9 cellular contexts compared by ENCODE assay signal in genomic region chr10:101032637-101033201, GRCh38. TPM values are rescaled to one million over a fixed set of nuclear protein-coding genes. Genes with fewer than 3 reads are reported as not detected.
DNase-seq lines count a peak whose midpoint lies in the region; TF ChIP-seq lines count a peak whose summit lies in the region.
"Had no signal": no experiment of that assay in that cellular context is flagged by ENCODE, and none has a peak within 500 bp of the region (broad histone marks: within the 10 kb centered on the region; RNA-seq: fewer than 3 reads in every experiment).

No MANE protein-coding gene starts in this region.

- peak; percentile 33 to 73; a peak in 2 of 4 replicates for TF ChIP-seq EP300 in SK-N-SH (IDR thresholded peaks at IDR 0.05; ENCODE audit: borderline replicate concordance in 1 of 2, low read depth in 1 of 2, low read length in 1 of 2)

- no peak for TF ChIP-seq RAD21 in SK-N-SH (IDR thresholded peaks at IDR 0.05; ENCODE audit: low read length)

- H3K9me3 ChIP-seq in BLaER1 treated with 17β-estradiol and CSF1 and Interleukin-3, amounts not matched to agents 10 nM and 100 nM (replicated peaks in 1 of 11) = no peaks in the 10 kb centered on the region
- H3K9me3 ChIP-seq in SK-N-SH = no peaks in the 10 kb centered on the region
- no peaks in the 10 kb centered on the region for H3K9me3 ChIP-seq in right atrium auricular region
- no peaks in the 10 kb centered on the region for H3K9me3 ChIP-seq in prostate gland
- H3K9me3 ChIP-seq in vagina = no peaks in the 10 kb centered on the region

- TF ChIP-seq POLR2A in prostate gland (IDR thresholded peaks at IDR 0.05) = no peak
- TF ChIP-seq POLR2A in vagina (IDR thresholded peaks at IDR 0.05) = no peak

- intact Hi-C loops in prostate gland (cut with DNase I) = loop anchor here (5.0 kb wide), 1 partner anchor 35 kb away; no protein-coding TSS in a partner anchor
- intact Hi-C loops in vagina (cut with DNase I) = no loop called here

- peak overlapping the region; percentile 66 to 90 (median 72) for H3K4me3 ChIP-seq in BLaER1 treated with 17β-estradiol and CSF1 and Interleukin-3, amounts not matched to agents 10 nM and 100 nM
- peak overlapping the region; percentile 48 for H3K4me3 ChIP-seq in HFF-Myc (replicated peaks; ENCODE audit: low read depth, low read length)
- peak overlapping the region; percentile 84 to 98 for H3K4me3 ChIP-seq in SK-N-SH (ENCODE audit: low read depth in 2 of 2, low read length in 1 of 2)
- peak overlapping the region; percentile 77 to 89 for H3K4me3 ChIP-seq in right atrium auricular region
- H3K4me3 ChIP-seq in prostate gland = peak overlapping the region; percentile 70 to 75
- H3K4me3 ChIP-seq in vagina = peak overlapping the region; percentile 66 to 89

- H3K9me2 ChIP-seq in SK-N-SH = no peaks in the 10 kb centered on the region

- CTCF ChIA-PET in SK-N-SH (lab: Yijun Ruan, JAX) = interaction anchor here (0.8 to 15.0 kb wide), 9 partner anchors 8 to 144 kb away, joined by 3 to 198 read pairs (median 12); partner anchors contain the start of genes KAZALD1 and LZTS2

- peaks cover 28 to 34% (median 32%) of the 10 kb centered on the region in 11 experiments for H3K36me3 ChIP-seq in BLaER1 treated with 17β-estradiol and CSF1 and Interleukin-3, amounts not matched to agents 10 nM and 100 nM
- peaks cover 27 to 32% of the 10 kb centered on the region in 2 experiments for H3K36me3 ChIP-seq in SK-N-SH (replicated peaks in 1 of 2; ENCODE audit: control insufficient read depth in 1 of 2, insufficient read depth in 2 of 2, low read length in 1 of 2)
- H3K36me3 ChIP-seq in right atrium auricular region = peaks cover 32% of the 10 kb centered on the region
- peaks cover 0 to 4% of the 10 kb centered on the region in 2 donors for H3K36me3 ChIP-seq in prostate gland
- H3K36me3 ChIP-seq in vagina = peaks cover 0 to 34% of the 10 kb centered on the region in 2 donors

- H3K27me3 ChIP-seq in BLaER1 treated with 17β-estradiol and CSF1 and Interleukin-3, amounts not matched to agents 10 nM and 100 nM = no peaks in the 10 kb centered on the region
- no peaks in the 10 kb centered on the region for H3K27me3 ChIP-seq in SK-N-SH (ENCODE audit: insufficient read depth)
- H3K27me3 ChIP-seq in right atrium auricular region = no peaks in the 10 kb centered on the region
- H3K27me3 ChIP-seq in prostate gland (replicated peaks; ENCODE audit: insufficient read depth) = no peaks in the 10 kb centered on the region
- no peaks in the 10 kb centered on the region for H3K27me3 ChIP-seq in vagina

- DNase-seq in HFF-Myc (ENCODE audit: extremely low read depth, low read depth) = peak; percentile 85
- peak; percentile 83 for DNase-seq in SK-N-SH
- peak; percentile 83 for DNase-seq in amniotic epithelial cell (ENCODE audit: low read depth)
- DNase-seq in right atrium auricular region (ENCODE audit: low spot score) = peak; percentile 87
- DNase-seq in prostate gland (ENCODE audit: low spot score) = no peak
- no peak for DNase-seq in vagina (ENCODE audit: extremely low spot score in 2 of 2)
- no peak for DNase-seq in DMS153 (lab: John Stamatoyannopoulos, UW)

- TF ChIP-seq CTCF in HFF-Myc (IDR thresholded peaks at IDR 0.05; ENCODE audit: low read depth, low read length, missing control alignments) = no peak
- TF ChIP-seq CTCF in SK-N-SH (IDR thresholded peaks at IDR 0.05) = no peak
- no peak for TF ChIP-seq CTCF in right atrium auricular region (IDR thresholded peaks at IDR 0.05)
- no peak for TF ChIP-seq CTCF in prostate gland (IDR thresholded peaks at IDR 0.05)
- TF ChIP-seq CTCF in vagina (IDR thresholded peaks at IDR 0.05) = no peak

- H3K4me2 ChIP-seq in BLaER1 treated with 17β-estradiol and CSF1 and Interleukin-3, amounts not matched to agents 10 nM and 100 nM = peak overlapping the region; percentile 95 to 99 (median 98)
- H3K4me2 ChIP-seq in SK-N-SH = peak overlapping the region; percentile 94
- H3K4me2 ChIP-seq: KMS-11 had no signal

- peaks cover 47% of the 10 kb centered on the region for H3K79me2 ChIP-seq in SK-N-SH (ENCODE audit: insufficient read depth)

- no peak overlapping the region for H2AFZ ChIP-seq in SK-N-SH (ENCODE audit: low read depth)

- H3K9ac ChIP-seq in BLaER1 treated with 17β-estradiol and CSF1 and Interleukin-3, amounts not matched to agents 10 nM and 100 nM = peak overlapping the region; percentile 73 to 94 (median 83)
- peak overlapping the region; percentile 96 for H3K9ac ChIP-seq in SK-N-SH
- H3K9ac ChIP-seq: KMS-11 had no signal

- H3K4me1 ChIP-seq in BLaER1 treated with 17β-estradiol and CSF1 and Interleukin-3, amounts not matched to agents 10 nM and 100 nM = peaks cover 56 to 69% (median 58%) of the 10 kb centered on the region in 10 experiments
- H3K4me1 ChIP-seq in SK-N-SH (ENCODE audit: control insufficient read depth in 1 of 2, insufficient read depth in 2 of 2, low read depth in 1 of 2, low read length in 1 of 2) (peaks cover 7 to 40% of the 10 kb centered on the region in 2 experiments; a peak in 2 of 4 replicates), right atrium auricular region (peaks cover 0 to 20% of the 10 kb centered on the region in 2 donors), prostate gland (replicated peaks) (peaks cover 16% of the 10 kb centered on the region), vagina (peaks cover 45% of the 10 kb centered on the region)

- WGBS in SK-N-SH (ENCODE audit: low lambda C conversion rate) = 2% methylated on average over 6 of the region's 6 CpGs
- WGBS in prostate gland = 7% methylated on average over 6 of the region's 6 CpGs

- peaks cover 5 to 54% (median 21%) of the 10 kb centered on the region in 11 experiments; a peak in 16 of 22 replicates for H4K20me1 ChIP-seq in BLaER1 treated with 17β-estradiol and CSF1 and Interleukin-3, amounts not matched to agents 10 nM and 100 nM
- H4K20me1 ChIP-seq in SK-N-SH (ENCODE audit: insufficient read depth) = peaks cover 39% of the 10 kb centered on the region

- POLR2A ChIA-PET in SK-N-SH (lab: Yijun Ruan, JAX) = interaction anchor here (0.7 to 2.7 kb wide), 2 partner anchors 10 to 33 kb away, joined by 4 to 16 read pairs; partner anchors contain the start of gene LZTS2

- H3K27ac ChIP-seq in BLaER1 treated with 17β-estradiol and CSF1 and Interleukin-3, amounts not matched to agents 10 nM and 100 nM = peak overlapping the region; percentile 75 to 93 (median 88)
- peak overlapping the region; percentile 98 to 99 for H3K27ac ChIP-seq in SK-N-SH (ENCODE audit: low read depth in 2 of 2, low read length in 1 of 2)
- H3K27ac ChIP-seq in right atrium auricular region = peak overlapping the region; percentile 99 to 100
- peak overlapping the region; percentile 97 for H3K27ac ChIP-seq in prostate gland
- H3K27ac ChIP-seq in vagina = peak overlapping the region; percentile 100
- H3K27ac ChIP-seq: KMS-11 had no signal

- peaks cover 20% of the 10 kb centered on the region for H3F3A ChIP-seq in SK-N-SH (replicated peaks; ENCODE audit: insufficient read depth)

TF ChIP-seq in SK-N-SH, 30 proteins besides CTCF, POLR2A, EP300 and RAD21 (continues in another document):
- TF ChIP-seq TCF12 (IDR thresholded peaks at IDR 0.05) = peak; percentile 81
- no peak for TF ChIP-seq USF2 (IDR thresholded peaks at IDR 0.05; ENCODE audit: borderline replicate concordance, low read depth, low read length)
- peak; percentile 39; the same call in 1 of the 2 replicates for TF ChIP-seq YY1 (IDR thresholded peaks at IDR 0.05; ENCODE audit: low read depth)
- TF ChIP-seq MEF2A (IDR thresholded peaks at IDR 0.05; ENCODE audit: borderline replicate concordance, low read depth) = no peak
- TF ChIP-seq GATA2 (CRISPR knock-in tag; IDR thresholded peaks at IDR 0.05) = peak; percentile 96
- no peak for TF ChIP-seq ELF1 (IDR thresholded peaks at IDR 0.05)
- peak; percentile 95 for TF ChIP-seq MXI1 (IDR thresholded peaks at IDR 0.05; ENCODE audit: low read depth, low read length)
- TF ChIP-seq RXRA (IDR thresholded peaks at IDR 0.05; ENCODE audit: borderline replicate concordance, low read depth) = no peak
- TF ChIP-seq FOSL2 (IDR thresholded peaks at IDR 0.05; ENCODE audit: borderline replicate concordance, low read depth) = peak; percentile 66
- peak; percentile 64 for TF ChIP-seq POLR2AphosphoS5 (IDR thresholded peaks at IDR 0.05; ENCODE audit: low read depth, low read length)
- no peak for TF ChIP-seq NRF1 (IDR thresholded peaks at IDR 0.05; ENCODE audit: low read depth, low read length)

RNA-seq across cellular contexts. Expression of gene SFXN3, which starts 1.7 kb away (rescaled TPM):
- 142 and 229 TPM in 2 replicates for polyA plus RNA-seq in SK-N-SH (2012; rRNA removed)
- 44.8 and 65.6 TPM in 2 replicates for polyA plus RNA-seq in SK-N-SH (2012; cell fraction: cytosol; rRNA removed)
- 1,157 and 1,277 TPM in 2 replicates for polyA plus RNA-seq in SK-N-SH (2012; cell fraction: nucleus; rRNA removed)
- 10 to 100 TPM; 16.4 to 42.9 TPM for total RNA-seq in right atrium auricular region
- 10 to 100 TPM; 20.7 to 65.4 TPM for total RNA-seq in prostate gland
- total RNA-seq in vagina = 95.0 TPM

RNA-seq across cellular contexts. Expression of gene PDZD7, which starts 1.8 kb away (rescaled TPM):
- 1.9 and 2.3 TPM in 2 replicates for polyA plus RNA-seq in SK-N-SH (2012; rRNA removed)
- 0.95 and 1.5 TPM in 2 replicates for polyA plus RNA-seq in SK-N-SH (2012; cell fraction: cytosol; rRNA removed)
- 5.4 and 6.8 TPM in 2 replicates for polyA plus RNA-seq in SK-N-SH (2012; cell fraction: nucleus; rRNA removed)
- total RNA-seq in right atrium auricular region (1 to 10 TPM in 1 of 2 donors, under 1 TPM in 1; 0.59 to 1.3 TPM), prostate gland (1 to 10 TPM in 1 of 2 donors, under 1 TPM in 1; 0.82 to 1.5 TPM), vagina (1.5 TPM)

RNA-seq across cellular contexts. Expression of gene KAZALD1, which starts 29.1 kb away (rescaled TPM):
- polyA plus RNA-seq in SK-N-SH (2012; rRNA removed) = 1.9 and 3.0 TPM in 2 replicates
- 0.84 and 1.4 TPM in 2 replicates for polyA plus RNA-seq in SK-N-SH (2012; cell fraction: cytosol; rRNA removed)
- 6.2 and 8.4 TPM in 2 replicates for polyA plus RNA-seq in SK-N-SH (2012; cell fraction: nucleus; rRNA removed)
- total RNA-seq in right atrium auricular region = 1 to 10 TPM; 7.0 to 7.5 TPM
- total RNA-seq in prostate gland = 10 to 100 TPM in 1 of 2 donors, 1 to 10 TPM in 1; 9.8 to 24.4 TPM
- total RNA-seq in vagina = 4.2 TPM

RNA-seq across cellular contexts. Expression of gene LZTS2, which starts 33.1 kb away (rescaled TPM):
- 50.6 and 52.2 TPM in 2 replicates for polyA plus RNA-seq in SK-N-SH (2012; rRNA removed)
- polyA plus RNA-seq in SK-N-SH (2012; cell fraction: cytosol; rRNA removed) = 18.5 and 31.3 TPM in 2 replicates
- 105 and 145 TPM in 2 replicates for polyA plus RNA-seq in SK-N-SH (2012; cell fraction: nucleus; rRNA removed)
- total RNA-seq in right atrium auricular region (10 to 100 TPM; 40.0 to 71.0 TPM), prostate gland (100 to 1,000 TPM; 108 to 189 TPM), vagina (99.4 TPM)

RNA-seq across cellular contexts. Expression of gene TWNK, which starts 45.4 kb away (rescaled TPM):
- polyA plus RNA-seq in SK-N-SH (2012; rRNA removed) = 16.4 and 20.0 TPM in 2 replicates
- polyA plus RNA-seq in SK-N-SH (2012; cell fraction: cytosol; rRNA removed) = 16.6 and 20.2 TPM in 2 replicates
- polyA plus RNA-seq in SK-N-SH (2012; cell fraction: nucleus; rRNA removed) = 15.7 and 20.7 TPM in 2 replicates
- total RNA-seq in right atrium auricular region = 1 to 10 TPM; 5.5 to 7.1 TPM
- total RNA-seq in prostate gland = 10 to 100 TPM in 1 of 2 donors, 1 to 10 TPM in 1; 9.7 to 17.3 TPM
- 5.2 TPM for total RNA-seq in vagina

Comparison
In these comparisons a context has a peak if more than half of its experiments do, and no peak if none do; other contexts are left out.
1. DNase-seq: peak in HFF-Myc (single experiment), SK-N-SH (single experiment), amniotic epithelial cell (single experiment) and right atrium auricular region (single experiment); none in prostate gland (single experiment), vagina (0 of 2) and DMS153 (single experiment).
2. Peak in every context shown above with its lines, with median percentiles within 50 percentile points of each other: H3K27ac ChIP-seq and H3K4me3 ChIP-seq.